ENCODE assay signal across 20 cellular contexts in the genomic region with DNA sequence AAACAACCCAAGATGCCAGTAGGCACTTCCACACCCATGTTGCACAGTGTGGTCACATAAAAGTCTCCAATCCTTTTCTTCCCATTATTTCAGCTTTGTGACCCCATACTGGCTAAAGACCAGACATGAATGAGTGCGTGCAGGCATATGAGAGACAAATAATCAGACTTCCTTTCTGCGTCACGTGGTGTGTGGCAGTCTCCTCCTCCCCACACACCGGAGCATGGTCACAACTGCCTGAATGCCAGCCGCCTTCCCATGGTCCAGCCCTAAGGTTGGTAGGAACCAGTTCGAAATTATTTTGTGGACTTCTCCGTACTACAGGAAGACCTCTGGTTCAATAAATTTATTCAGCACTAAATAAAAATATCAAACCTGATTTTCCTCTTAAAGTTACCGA.
DNase-seq lines count a peak whose midpoint lies in the region; ATAC-seq, FAIRE-seq and TF ChIP-seq lines count a peak whose summit lies in the region.
"Had no signal": no experiment of that assay in that cellular context is flagged by ENCODE, and none has a peak within 500 bp of the region (broad histone marks: within the 10 kb centered on the region; RNA-seq: fewer than 3 reads in every experiment).

No MANE protein-coding gene starts in this region.

- DNase-seq in IMR-90 = no peak
- DNase-seq in endothelial cell of umbilical vein (ENCODE audit: low read depth, low spot score) = no peak
- DNase-seq in osteocyte (ENCODE audit: extremely low spot score, unreplicated experiment) = no peak
- DNase-seq in NCI-H526 (lab: John Stamatoyannopoulos, UW) = no peak
- DNase-seq in H4 (ENCODE audit: low spot score) = no peak
- DNase-seq: BE2C; Caco-2; CD8-positive, alpha-beta memory T cell; DND-41; GDM1; HCEC 1CT; HFFc6 had no signal

- no peak overlapping the region for H2BK15ac ChIP-seq in IMR-90 (ENCODE audit: low read depth, low read length)

- H3K4me1 Mint-ChIP-seq in activated T-helper 17 cell treated with anti-CD3 and anti-CD28 coated beads, Interleukin-2, amount 50 U/mL, for 72 hours = peaks cover 25% of the 10 kb centered on the region
- H3K4me1 Mint-ChIP-seq in osteocyte (ENCODE audit: unreplicated experiment) = peaks cover 84% of the 10 kb centered on the region

- no peak overlapping the region for H2BK120ac ChIP-seq in IMR-90 (ENCODE audit: low read depth, low read length)

- in situ Hi-C loops in IMR-90 (cut with MboI; ENCODE audit: low sequenced_read_pairs) = no loop called here

- no peak overlapping the region for H3K4me3 Mint-ChIP-seq in activated T-helper 17 cell treated with anti-CD3 and anti-CD28 coated beads, Interleukin-2, amount 50 U/mL, for 72 hours
- no peak overlapping the region for H3K4me3 Mint-ChIP-seq in osteocyte (ENCODE audit: unreplicated experiment)
- H3K4me3 Mint-ChIP-seq: CD14-positive monocyte; CD8-positive, alpha-beta memory T cell; HFFc6; IgD-negative memory B cell had no signal

- H2BK5ac ChIP-seq in IMR-90 (ENCODE audit: low read depth, low read length, poor library complexity, severe bottlenecking) = no peak overlapping the region

- intact Hi-C loops in IMR-90 (cut with micrococcal nuclease) (no loop called here), endothelial cell of umbilical vein (cut with micrococcal nuclease) (no loop called here)

- H4K5ac ChIP-seq in IMR-90 (ENCODE audit: low read depth, low read length) = no peak overlapping the region

- H2BK20ac ChIP-seq in IMR-90 (ENCODE audit: low read depth, low read length) = no peak overlapping the region

- TF ChIP-seq CTCF in IMR-90 (conservative IDR thresholded peaks at IDR 0.05; ENCODE audit: low read depth, low read length) (no peak), endothelial cell of umbilical vein (IDR thresholded peaks at IDR 0.05; ENCODE audit: extremely low read depth in 1 of 2, insufficient read depth in 1 of 2, low read depth in 1 of 2, low read length in 2 of 2) (no peak), osteocyte (IDR thresholded peaks at IDR 0.05) (no peak)

- H4K20me1 ChIP-seq in IMR-90 (ENCODE audit: insufficient read depth, low read length) (peaks cover 63% of the 10 kb centered on the region), endothelial cell of umbilical vein (replicated peaks; ENCODE audit: control insufficient read depth, extremely low read depth, insufficient read depth, low read length) (peaks cover 4% of the 10 kb centered on the region)

- H4K91ac ChIP-seq in IMR-90 (ENCODE audit: insufficient read depth, low read depth, low read length) = no peak overlapping the region

- H3K79me2 ChIP-seq in endothelial cell of umbilical vein (ENCODE audit: control insufficient read depth, insufficient read depth, low read length) = peaks cover 90% of the 10 kb centered on the region

- H3K56ac ChIP-seq in IMR-90 (ENCODE audit: extremely low read depth, insufficient read depth, low read length) = no peak overlapping the region

- H3K9ac ChIP-seq in IMR-90 (ENCODE audit: low read depth, low read length) (no peak overlapping the region), endothelial cell of umbilical vein (replicated peaks; ENCODE audit: extremely low read depth, insufficient read depth, low read length) (no peak overlapping the region)

- peak overlapping the region; percentile 4 for H3K27ac Mint-ChIP-seq in activated T-helper 17 cell treated with anti-CD3 and anti-CD28 coated beads, Interleukin-2, amount 50 U/mL, for 72 hours
- peak overlapping the region; percentile 24 for H3K27ac Mint-ChIP-seq in osteocyte (ENCODE audit: unreplicated experiment)
- H3K27ac Mint-ChIP-seq: HFFc6 had no signal

- H3K4me3 ChIP-seq in IMR-90 (ENCODE audit: insufficient read depth, low read depth, low read length) = no peak overlapping the region
- no peak overlapping the region for H3K4me3 ChIP-seq in endothelial cell of umbilical vein (replicated peaks in 1 of 3; ENCODE audit: insufficient read depth in 1 of 3, low read depth in 1 of 3, low read length in 3 of 3)
- H3K4me3 ChIP-seq: A549 had no signal

- H3K18ac ChIP-seq in IMR-90 (ENCODE audit: low read depth, low read length) = no peak overlapping the region

- H2AK5ac ChIP-seq in IMR-90 (ENCODE audit: low read depth, low read length) = no peak overlapping the region

- dilution Hi-C loops in IMR-90 (cut with HindIII; ENCODE audit: low sequenced_read_pairs, unreplicated experiment) (no loop called here), endothelial cell of umbilical vein (cut with MboI; ENCODE audit: extremely low pct_ligation_motif_present, low sequenced_read_pairs) (no loop called here)

- H2AK9ac ChIP-seq in IMR-90 (replicated peaks; ENCODE audit: low read depth, low read length, poor library complexity) = peak overlapping the region; percentile 5

- H4K8ac ChIP-seq in IMR-90 (ENCODE audit: low read depth in 2 of 2, low read length in 2 of 2) = peak overlapping the region in 1 of 2 experiments; percentile 39; a peak in 1 of 4 replicates

- H3K14ac ChIP-seq in IMR-90 (replicated peaks; ENCODE audit: low read depth, low read length) = no peak overlapping the region

- TF ChIP-seq POLR2A in IMR-90 (IDR thresholded peaks at IDR 0.05; ENCODE audit: low read depth, low read length) (no peak), endothelial cell of umbilical vein (IDR thresholded peaks at IDR 0.05; ENCODE audit: low read depth, low read length) (no peak)

- H3K9me1 ChIP-seq in IMR-90 (ENCODE audit: insufficient read depth, low read length) (peaks cover 24% of the 10 kb centered on the region), endothelial cell of umbilical vein (replicated peaks; ENCODE audit: control insufficient read depth, extremely low read depth, insufficient read depth, low read length) (no peaks in the 10 kb centered on the region)

- WGBS in IMR-90 (ENCODE audit: extremely low coverage in 2 of 2, insufficient read length in 1 of 2), 2 experiments = 93% methylated on average over 3 of the region's 8 CpGs; no CpG with 5 or more reads in 1 of the 2 experiments

- no peak overlapping the region for H3K23ac ChIP-seq in IMR-90 (ENCODE audit: low read depth, low read length)

- POLR2A ChIA-PET in IMR-90 (lab: Charles Lee; ENCODE audit: unreplicated experiment) (interaction anchor here (0.6 kb wide), 1 partner anchor 113 kb away, joined by 6 read pairs; no protein-coding TSS in a partner anchor), endothelial cell of umbilical vein (lab: Charles Lee) (no interaction called here)

- H3K4me2 ChIP-seq in IMR-90 (ENCODE audit: low read depth, low read length) (no peak overlapping the region), endothelial cell of umbilical vein (ENCODE audit: insufficient read depth, low read length) (no peak overlapping the region)
- H3K4me2 ChIP-seq: A549 had no signal

- peaks cover 18% of the 10 kb centered on the region for H3K36me3 ChIP-seq in IMR-90 (ENCODE audit: control insufficient read depth, insufficient read depth, low read length)
- H3K36me3 ChIP-seq in endothelial cell of umbilical vein (ENCODE audit: control insufficient read depth in 2 of 2, extremely low read depth in 1 of 2, insufficient read depth in 2 of 2, low read length in 2 of 2) = peaks cover 0 to 9% of the 10 kb centered on the region in 2 experiments
- H3K36me3 ChIP-seq: BE2C had no signal

- BruUV-seq in IMR-90 (replicated peaks; lab: Mats Ljungman, UMichigan) (no TSS peak), endothelial cell of umbilical vein (replicated peaks; lab: Mats Ljungman, UMichigan) (no TSS peak)

- peaks cover 22 to 93% of the 10 kb centered on the region in 2 experiments for H3K79me1 ChIP-seq in IMR-90 (ENCODE audit: low read depth in 1 of 2, low read length in 2 of 2)

- H3K27me3 Mint-ChIP-seq in activated T-helper 17 cell treated with anti-CD3 and anti-CD28 coated beads, Interleukin-2, amount 50 U/mL, for 72 hours = no peaks in the 10 kb centered on the region
- H3K27me3 Mint-ChIP-seq in osteocyte (ENCODE audit: unreplicated experiment) = no peaks in the 10 kb centered on the region
- H3K27me3 Mint-ChIP-seq: CD8-positive, alpha-beta memory T cell; IgD-negative memory B cell had no signal

- no peaks in the 10 kb centered on the region for H3K36me3 Mint-ChIP-seq in activated T-helper 17 cell treated with anti-CD3 and anti-CD28 coated beads, Interleukin-2, amount 50 U/mL, for 72 hours (ENCODE audit: low read depth)
- H3K36me3 Mint-ChIP-seq in osteocyte (ENCODE audit: unreplicated experiment) = peaks cover 26% of the 10 kb centered on the region
- H3K36me3 Mint-ChIP-seq: IgD-negative memory B cell had no signal

- H3K9me3 Mint-ChIP-seq in activated T-helper 17 cell treated with anti-CD3 and anti-CD28 coated beads, Interleukin-2, amount 50 U/mL, for 72 hours = no peaks in the 10 kb centered on the region
- peaks cover 5% of the 10 kb centered on the region for H3K9me3 Mint-ChIP-seq in osteocyte (ENCODE audit: unreplicated experiment)
- H3K9me3 Mint-ChIP-seq: CD14-positive monocyte; CD8-positive, alpha-beta memory T cell; HFFc6; IgD-negative memory B cell had no signal

- H3K27ac ChIP-seq in IMR-90 (ENCODE audit: insufficient read depth, low read length) = no peak overlapping the region
- H3K27ac ChIP-seq in endothelial cell of umbilical vein (ENCODE audit: insufficient read depth, low read depth, low read length) = no peak overlapping the region
- H3K27ac ChIP-seq: A549 had no signal

- peak; percentile 76 for FAIRE-seq in endothelial cell of umbilical vein (lab: Jason Lieb, UNC)
- FAIRE-seq: A549, GM12892, H1 had no signal

- H3K4ac ChIP-seq in IMR-90 (ENCODE audit: low read depth, low read length) = 0 out of 2 replicates have a peak overlapping the region, but pooled peaks have one; percentile 33

- H3K4me1 ChIP-seq in IMR-90 (ENCODE audit: control insufficient read depth, insufficient read depth, low read length) (peaks cover 13% of the 10 kb centered on the region), endothelial cell of umbilical vein (ENCODE audit: control insufficient read depth, extremely low read depth, insufficient read depth, low read length) (peaks cover 19% of the 10 kb centered on the region)
- H3K4me1 ChIP-seq: Caco-2 had no signal

- no peak overlapping the region for H2AFZ ChIP-seq in IMR-90 (replicated peaks; ENCODE audit: low read length, poor library complexity)
- no peak overlapping the region for H2AFZ ChIP-seq in endothelial cell of umbilical vein (ENCODE audit: low read depth, low read length)

- CTCF ChIA-PET in IMR-90 (lab: Yijun Ruan, JAX) (no interaction called here), endothelial cell of umbilical vein (lab: Charles Lee) (no interaction called here)

- no peak for ATAC-seq in IMR-90 (ENCODE audit: low read depth)
- no peak for ATAC-seq in activated T-helper 17 cell treated with anti-CD3 and anti-CD28 coated beads, Interleukin-2, amount 50 U/mL, for 72 hours (replicated peaks)
- no peak for ATAC-seq in HG03457 (IDR thresholded peaks at IDR 0.05; ENCODE audit: unreplicated experiment)
- no peak for ATAC-seq in HG03439 (IDR thresholded peaks at IDR 0.05; ENCODE audit: unreplicated experiment)
- ATAC-seq: A549 had no signal

- no peak for TF ChIP-seq RAD21 in IMR-90 (IDR thresholded peaks at IDR 0.05; ENCODE audit: low read length)

- no peaks in the 10 kb centered on the region for H3K9me3 ChIP-seq in IMR-90 (ENCODE audit: control insufficient read depth, insufficient read depth, low read length)
- no peaks in the 10 kb centered on the region for H3K9me3 ChIP-seq in endothelial cell of umbilical vein (replicated peaks; ENCODE audit: control insufficient read depth, insufficient read depth, low read length)
- H3K9me3 ChIP-seq: A549, BE2C, Caco-2 had no signal

- H3K27me3 ChIP-seq in IMR-90 (ENCODE audit: control insufficient read depth, insufficient read depth, low read length) = no peaks in the 10 kb centered on the region
- H3K27me3 ChIP-seq in endothelial cell of umbilical vein (ENCODE audit: control insufficient read depth in 2 of 2, insufficient read depth in 2 of 2, low read length in 2 of 2) = no peaks in the 10 kb centered on the region
- H3K27me3 ChIP-seq: BE2C had no signal
